In genomic region chr18:55908790-55909408, GRCh38 we compare ENCODE assay signal across 1 cellular context.
TF ChIP-seq lines count a peak whose summit lies in the region.

No MANE protein-coding gene starts in this region.

TF ChIP-seq in WTC11, 78 proteins besides CTCF, POLR2A, EP300 and RAD21 (continued from another document):
- TF ChIP-seq ARID4B (CRISPR knock-in tag; IDR thresholded peaks at IDR 0.05; ENCODE audit: borderline replicate concordance), result no peak
- TF ChIP-seq ELF4 (CRISPR knock-in tag; IDR thresholded peaks at IDR 0.05; ENCODE audit: low read depth), result no peak
- no peak for TF ChIP-seq ATF1 (CRISPR knock-in tag; IDR thresholded peaks at IDR 0.05)
- no peak for TF ChIP-seq ZNF425 (CRISPR knock-in tag; conservative IDR thresholded peaks at IDR 0.05)
